ENCODE assay signal across 13 cellular contexts in genomic region chr14:33567003-33567735, GRCh38.
A peak's percentile ranks its signal among the peaks of the same experiment; 100 is the strongest.
DNase-seq lines count a peak whose midpoint lies in the region; ATAC-seq and TF ChIP-seq lines count a peak whose summit lies in the region.
"Had no signal": no experiment of that assay in that cellular context is flagged by ENCODE, and none has a peak within 500 bp of the region (broad histone marks: within the 10 kb centered on the region; RNA-seq: fewer than 3 reads in every experiment).

No MANE protein-coding gene starts in this region.

- H3K79me1 ChIP-seq in H9 (ENCODE audit: insufficient read depth, low read depth, low read length, poor library complexity, severe bottlenecking) = no peaks in the 10 kb centered on the region

- H3K18ac ChIP-seq in H9 (ENCODE audit: insufficient read length, low read depth, low read length) = no peak overlapping the region

- H3K23me2 ChIP-seq in H9 (ENCODE audit: insufficient read length, low read depth, low read length, poor library complexity, severe bottlenecking) = no peaks in the 10 kb centered on the region

- H3K9me3 ChIP-seq in right atrium auricular region = no peaks in the 10 kb centered on the region
- H3K9me3 ChIP-seq in H9 (ENCODE audit: control insufficient read depth, low read depth, low read length) = no peaks in the 10 kb centered on the region
- H3K9me3 ChIP-seq: gastroesophageal sphincter, Peyer's patch had no signal

- no peak overlapping the region for H2BK15ac ChIP-seq in H9 (ENCODE audit: low read depth, low read length)

- H2BK12ac ChIP-seq in H9 (ENCODE audit: insufficient read length, low read depth, low read length) = no peak overlapping the region

- no peak overlapping the region for H4K8ac ChIP-seq in H9 (replicated peaks; ENCODE audit: insufficient read length, low read depth, low read length)

- TF ChIP-seq CTCF in right atrium auricular region (IDR thresholded peaks at IDR 0.05) = no peak
- TF ChIP-seq CTCF in H9 (conservative IDR thresholded peaks at IDR 0.05) = no peak

- H3K4me3 ChIP-seq in ACC112 (ENCODE audit: low read depth, low read length) (peak overlapping the region; percentile 15; the same call in 1 of the 2 replicates), right atrium auricular region (no peak overlapping the region)
- H3K4me3 ChIP-seq: gastroesophageal sphincter, Peyer's patch had no signal

- no peak overlapping the region for H2AK5ac ChIP-seq in H9 (ENCODE audit: insufficient read length, low read length)

- no peaks in the 10 kb centered on the region for H4K20me1 ChIP-seq in H9 (ENCODE audit: control insufficient read depth, insufficient read depth, insufficient read length)

- H3K4me2 ChIP-seq in H9 (ENCODE audit: insufficient read depth, insufficient read length, low read length) = no peak overlapping the region

- H3K4me3 Mint-ChIP-seq in H9 = no peak overlapping the region

- peaks cover 21 to 25% of the 10 kb centered on the region in 2 experiments for H3K4me1 Mint-ChIP-seq in H9

- WGBS in H9 (ENCODE audit: extremely low coverage, insufficient read length, low lambda C conversion rate) = no CpG with 5 or more reads among the region's 11 CpGs

- no peak overlapping the region for H4K91ac ChIP-seq in H9 (ENCODE audit: insufficient read length, low read depth, low read length)

- H2AFZ ChIP-seq in ACC112 (ENCODE audit: low read length, unreplicated experiment) (peak overlapping the region; percentile 24), H9 (ENCODE audit: low read length) (no peak overlapping the region)

- no peak for ATAC-seq in HG03175 (IDR thresholded peaks at IDR 0.05; ENCODE audit: unreplicated experiment)
- ATAC-seq: activated naive CD4-positive, alpha-beta T cell treated with anti-CD3 and anti-CD28 coated beads, Interleukin-2, amount 50 U/mL, for 72 hours; gastroesophageal sphincter had no signal

- H3K27ac ChIP-seq in ACC112 (ENCODE audit: low read depth, low read length) (peak overlapping the region; percentile 90), right atrium auricular region (no peak overlapping the region), H9 (ENCODE audit: insufficient read length, low read depth, low read length) (no peak overlapping the region)
- H3K27ac ChIP-seq: gastroesophageal sphincter, Peyer's patch had no signal

- H3K4me1 ChIP-seq in ACC112 (ENCODE audit: control insufficient read depth, insufficient read depth, low read length, unreplicated experiment) = peaks cover 75% of the 10 kb centered on the region
- no peaks in the 10 kb centered on the region for H3K4me1 ChIP-seq in right atrium auricular region
- H3K4me1 ChIP-seq in H9 (ENCODE audit: insufficient read depth, low read length) = no peaks in the 10 kb centered on the region; the same call in 1 of the 2 replicates

- no peaks in the 10 kb centered on the region for H3K36me3 Mint-ChIP-seq in H9 (ENCODE audit: insufficient read depth in 1 of 3, low read depth in 3 of 3)
- H3K36me3 Mint-ChIP-seq: activated naive CD4-positive, alpha-beta T cell treated with anti-CD3 and anti-CD28 coated beads, Interleukin-2, amount 50 U/mL, for 72 hours had no signal

- H3K23ac ChIP-seq in H9 (ENCODE audit: insufficient read length, low read depth, low read length) = no peak overlapping the region

- no peaks in the 10 kb centered on the region for H3K79me2 ChIP-seq in ACC112 (ENCODE audit: control insufficient read depth, insufficient read depth, low read length, unreplicated experiment)
- H3K79me2 ChIP-seq in H9 (ENCODE audit: insufficient read depth, low read length) = no peaks in the 10 kb centered on the region

- DNase-seq in NCI-H187 (lab: John Stamatoyannopoulos, UW) (peak; percentile 15 to 60), SHP77 treated with DMSO at 0.1 percent for 48 hours (lab: John Stamatoyannopoulos, UW) (peak; percentile 14), kidney glomerular epithelial cell (lab: John Stamatoyannopoulos, UW) (peak; percentile 23), right atrium auricular region (ENCODE audit: low spot score) (no peak), COR-L47 (lab: John Stamatoyannopoulos, UW) (no peak), H9 (no peak)
- DNase-seq: HCEC 1CT, mesendoderm, Peyer's patch had no signal

- H3K27me3 ChIP-seq in ACC112 (ENCODE audit: insufficient read depth, low read length) (no peaks in the 10 kb centered on the region), right atrium auricular region (no peaks in the 10 kb centered on the region), H9 (ENCODE audit: insufficient read depth, low read length) (no peaks in the 10 kb centered on the region)
- H3K27me3 ChIP-seq: gastroesophageal sphincter, Peyer's patch had no signal

- no peak overlapping the region for H3K14ac ChIP-seq in H9 (ENCODE audit: insufficient read depth, low read length)

- no peak overlapping the region for H3K9ac ChIP-seq in H9 (ENCODE audit: extremely low read depth, insufficient read length, low read length)

- no peaks in the 10 kb centered on the region for H3K9me3 Mint-ChIP-seq in H9
- H3K9me3 Mint-ChIP-seq: activated naive CD4-positive, alpha-beta T cell treated with anti-CD3 and anti-CD28 coated beads, Interleukin-2, amount 50 U/mL, for 72 hours had no signal

- no peak overlapping the region for H4K5ac ChIP-seq in H9 (ENCODE audit: insufficient read length, low read depth, low read length)

- H2BK5ac ChIP-seq in H9 (ENCODE audit: insufficient read length, low read length) = no peak overlapping the region

- no peak overlapping the region for H2BK120ac ChIP-seq in H9 (ENCODE audit: low read depth, low read length, poor library complexity, severe bottlenecking)

- H3K36me3 ChIP-seq in ACC112 (ENCODE audit: insufficient read depth, low read length) = no peaks in the 10 kb centered on the region
- H3K36me3 ChIP-seq in right atrium auricular region = no peaks in the 10 kb centered on the region
- H3K36me3 ChIP-seq: gastroesophageal sphincter, Peyer's patch had no signal

- no peak overlapping the region for H2BK20ac ChIP-seq in H9 (ENCODE audit: low read depth, low read length, poor library complexity, severe bottlenecking)

- no peak overlapping the region for H3T11ph ChIP-seq in H9 (ENCODE audit: low read length)

- no peaks in the 10 kb centered on the region for H3K27me3 Mint-ChIP-seq in H9 (ENCODE audit: low read depth)

- no peak overlapping the region for H3K27ac Mint-ChIP-seq in H9
- H3K27ac Mint-ChIP-seq: activated naive CD4-positive, alpha-beta T cell treated with anti-CD3 and anti-CD28 coated beads, Interleukin-2, amount 50 U/mL, for 72 hours had no signal

- no peak overlapping the region for H3K4ac ChIP-seq in H9 (ENCODE audit: low read depth, low read length)

- no peak overlapping the region for H3K56ac ChIP-seq in H9 (ENCODE audit: insufficient read length, low read depth, low read length)

Comparison
In these comparisons a context has a peak if more than half of its experiments do, and no peak if none do; other contexts are left out.
1. DNase-seq: peak in NCI-H187 (2 of 2), SHP77 treated with DMSO at 0.1 percent for 48 hours (single experiment) and kidney glomerular epithelial cell (single experiment); none in right atrium auricular region (single experiment), COR-L47 (single experiment) and H9 (single experiment).